Comparison of ENCODE assay signal across 25 cellular contexts in the genomic region with DNA sequence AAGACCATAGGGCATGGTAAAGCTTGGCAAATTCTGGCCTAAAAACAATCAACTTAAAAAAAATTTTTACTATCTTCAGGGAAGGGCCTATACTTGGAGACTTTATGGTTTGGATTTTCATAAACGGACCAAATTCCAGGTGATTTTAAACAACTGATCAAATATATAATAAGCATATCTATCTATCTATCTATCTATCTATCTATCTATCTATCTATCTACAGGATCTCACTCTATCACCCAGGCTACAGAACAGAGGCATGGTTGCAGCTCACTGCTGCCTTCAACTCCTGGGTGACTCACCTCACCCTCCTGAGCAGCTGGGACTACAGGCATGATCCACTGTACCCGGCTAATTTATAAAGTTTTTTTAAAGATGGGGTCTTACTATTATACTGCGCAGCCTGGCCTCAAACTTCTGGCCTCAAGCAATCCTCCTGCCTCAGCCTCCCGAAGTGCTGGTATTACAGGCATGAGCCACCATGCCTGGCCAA. TPM values are rescaled to one million over a fixed set of nuclear protein-coding genes. Genes with fewer than 3 reads are reported as not detected.
DNase-seq lines count a peak whose midpoint lies in the region; ATAC-seq, FAIRE-seq and TF ChIP-seq lines count a peak whose summit lies in the region.
"Had no signal": no experiment of that assay in that cellular context is flagged by ENCODE, and none has a peak within 500 bp of the region (broad histone marks: within the 10 kb centered on the region; RNA-seq: fewer than 3 reads in every experiment).

No MANE protein-coding gene starts in this region.

- no peak overlapping the region for H3K4me3 ChIP-seq in A549
- no peak overlapping the region for H3K4me3 ChIP-seq in astrocyte of the spinal cord (ENCODE audit: low read depth, low read length)
- H3K4me3 ChIP-seq: BLaER1, heart left ventricle, smooth muscle cell, uterus had no signal

- no peak for TF ChIP-seq RAD21 in A549 (conservative IDR thresholded peaks at IDR 0.05 in 1 of 2, IDR thresholded peaks at IDR 0.05 in 1 of 2)

- no peak for TF ChIP-seq CTCF in A549 (IDR thresholded peaks at IDR 0.05)
- no peak for TF ChIP-seq CTCF in astrocyte of the spinal cord (IDR thresholded peaks at IDR 0.05; ENCODE audit: low read depth, low read length)

- FAIRE-seq in A549 (lab: Jason Lieb, UNC), result no peak
- FAIRE-seq: GM12891 had no signal

- DNase-seq in A549 (ENCODE audit: low read depth in 1 of 2, low spot score in 1 of 2) (no peak), M059J (ENCODE audit: low read depth) (peak; percentile 38), astrocyte of the spinal cord (ENCODE audit: low read depth, low spot score) (peak; percentile 15), iris pigment epithelial cell (ENCODE audit: low read depth) (peak; percentile 46), NCI-H2081 treated with DMSO at 0.1 percent for 48 hours (lab: John Stamatoyannopoulos, UW) (no peak), NCI-H2029 (lab: John Stamatoyannopoulos, UW) (no peak)
- no peak for DNase-seq in NK-92 treated with Interleukin-12 subunit alpha and Interleukin-12 subunit beta, amount 100 ng/mL, for 24 hours (lab: John Stamatoyannopoulos, UW)
- DNase-seq: activated CD8-positive, alpha-beta T cell treated with anti-CD3 and anti-CD28 coated beads, Interleukin-2, amount 10 ng/mL, durations not matched to agents 7 days and 5 days; activated T-cell treated with anti-CD3 and anti-CD28 coated beads for 4 hours; central memory CD4-positive, alpha-beta T cell; DND-41; heart left ventricle; mesenchymal stem cell; NCI-H187 treated with DMSO at 0.1 percent for 48 hours; NCI-H774; nucleus accumbens; retina; Right ventricle myocardium superior; stimulated activated CD4-positive, alpha-beta T cell treated with anti-CD3 and anti-CD28 coated beads, Interleukin-2, amount 100 ng/mL, for 24 hours; uterus had no signal

- no peak for TF ChIP-seq POLR2A in A549 (IDR thresholded peaks at IDR 0.05; ENCODE audit: low read length)

- TF ChIP-seq EP300 in A549 (IDR thresholded peaks at IDR 0.05), result no peak

- in situ Hi-C loops in astrocyte of the spinal cord (cut with HindIII; ENCODE audit: low sequenced_read_pairs), result no loop called here

- POLR2A ChIA-PET in A549 (lab: Yijun Ruan, JAX), result no interaction called here

- WGBS in A549 (ENCODE audit: missing lambda C conversion rate), result 89% methylated on average over 4 of the region's 4 CpGs

- CTCF ChIA-PET in A549 (lab: Yijun Ruan, JAX), result interaction anchor here (1.1 to 1.2 kb wide), 2 partner anchors 9 to 17 kb away, joined by 3 to 5 read pairs; no protein-coding TSS in a partner anchor

- no peak overlapping the region for H3K4me2 ChIP-seq in A549
- H3K4me2 ChIP-seq: BLaER1, smooth muscle cell had no signal

- no peak overlapping the region for H3K27ac ChIP-seq in A549
- H3K27ac ChIP-seq: BLaER1, heart left ventricle, uterus had no signal

- H3K9me3 ChIP-seq in A549, result no peaks in the 10 kb centered on the region
- H3K9me3 ChIP-seq: heart left ventricle, uterus had no signal

- peaks cover 10% of the 10 kb centered on the region; the same call in 2 of the 3 replicates for H3K4me1 ChIP-seq in A549
- H3K4me1 ChIP-seq: uterus had no signal

- peak; percentile 47 to 58; a peak in 2 of 6 replicates for ATAC-seq in A549
- ATAC-seq in GM21529 (IDR thresholded peaks at IDR 0.05; ENCODE audit: unreplicated experiment), result no peak
- ATAC-seq: activated CD8-positive, alpha-beta T cell treated with anti-CD3 and anti-CD28 coated beads, Interleukin-2, amount 10 ng/mL, durations not matched to agents 7 days and 5 days; HCT116; heart left ventricle had no signal

TF ChIP-seq in A549, 52 proteins besides CTCF, POLR2A, EP300 and RAD21:
- TF ChIP-seq CHD4 (IDR thresholded peaks at IDR 0.05; ENCODE audit: borderline replicate concordance), result no peak
- TF ChIP-seq, protein P1, sequence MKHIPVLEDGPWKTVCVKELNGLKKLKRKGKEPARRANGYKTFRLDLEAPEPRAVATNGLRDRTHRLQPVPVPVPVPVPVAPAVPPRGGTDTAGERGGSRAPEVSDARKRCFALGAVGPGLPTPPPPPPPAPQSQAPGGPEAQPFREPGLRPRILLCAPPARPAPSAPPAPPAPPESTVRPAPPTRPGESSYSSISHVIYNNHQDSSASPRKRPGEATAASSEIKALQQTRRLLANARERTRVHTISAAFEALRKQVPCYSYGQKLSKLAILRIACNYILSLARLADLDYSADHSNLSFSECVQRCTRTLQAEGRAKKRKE (CRISPR knock-in tag; IDR thresholded peaks at IDR 0.05; ENCODE audit: low read depth), result no peak

RNA-seq across cellular contexts. Expression of a gene that starts 6.7 kb away (rescaled TPM):
- polyA plus RNA-seq in A549 (2011; rRNA removed), result 138 and 163 TPM in 2 replicates
- polyA plus RNA-seq in A549 (2012; cell fraction: cytosol; rRNA removed), result 34.3 and 47.5 TPM in 2 replicates
- 65.9 and 77.7 TPM in 2 replicates for polyA plus RNA-seq in A549 (2012; cell fraction: nucleus; rRNA removed)
- 81.3 to 91.9 TPM (median 87.7 TPM) in 3 replicates for polyA plus RNA-seq in A549 (2017; fragmentation: RNase III; extraction: RNeasy Plus Mini Kit Qiagen cat#74134 plus additional on column Dnase treatment)
- 53.0 and 61.3 TPM in 2 replicates for polyA minus RNA-seq in A549 (2011; rRNA and poly(A)+ RNA removed)
- total RNA-seq in M059J (2014; rRNA removed; shearing (Covaris generic)), result 228 and 341 TPM in 2 replicates

Comparison
In these comparisons a context has a peak if more than half of its experiments do, and no peak if none do; other contexts are left out.
1. DNase-seq: peak in M059J (single experiment), astrocyte of the spinal cord (single experiment) and iris pigment epithelial cell (single experiment); none in A549 (0 of 2), NCI-H2081 treated with DMSO at 0.1 percent for 48 hours (single experiment), NCI-H2029 (single experiment) and NK-92 treated with Interleukin-12 subunit alpha and Interleukin-12 subunit beta, amount 100 ng/mL, for 24 hours (single experiment).